ENCODE assay signal across 8 cellular contexts in the genomic region with DNA sequence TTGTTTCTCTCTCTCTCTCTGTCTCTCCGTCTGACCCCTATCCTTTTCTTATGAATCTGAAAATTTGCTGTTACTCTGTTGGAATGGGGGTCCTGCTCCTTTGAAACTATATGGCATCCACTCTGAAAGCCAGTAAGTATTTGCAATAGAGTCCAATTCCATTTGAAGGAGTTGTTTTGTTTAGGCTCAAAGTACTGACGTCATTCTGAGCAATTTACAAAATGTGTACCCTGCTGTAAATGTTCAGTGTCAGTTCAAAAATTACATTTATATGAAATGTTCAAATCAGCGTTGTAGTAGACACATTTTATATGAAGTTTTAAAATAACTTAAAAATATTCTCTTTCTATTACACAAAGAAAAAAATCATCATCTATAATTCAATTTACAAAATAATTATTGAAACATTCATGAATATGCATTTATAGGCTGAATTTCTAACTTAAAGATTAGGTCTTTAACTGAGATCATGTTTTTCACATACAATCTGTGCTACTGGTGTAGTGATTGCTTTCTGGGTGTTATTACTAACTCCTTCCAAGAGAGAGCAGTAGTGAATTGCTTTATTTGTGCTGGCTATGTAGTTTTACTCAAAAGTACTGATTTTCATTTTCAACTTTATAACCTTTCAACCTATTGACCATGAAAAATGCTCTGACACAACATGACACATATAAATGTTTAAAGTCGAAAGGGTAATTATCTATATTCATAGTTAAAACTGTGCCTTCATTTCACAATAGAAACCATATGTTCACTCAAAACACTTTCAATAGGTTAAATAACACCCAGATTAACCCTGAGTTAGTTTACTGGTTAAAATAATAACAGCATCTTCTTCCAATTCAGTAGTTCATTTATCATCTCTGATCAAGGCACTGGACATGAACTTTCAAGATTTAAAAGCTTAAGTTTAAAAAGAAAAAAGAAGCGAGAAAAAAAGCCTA.
A peak's percentile ranks its signal among the peaks of the same experiment; 100 is the strongest.
DNase-seq lines count a peak whose midpoint lies in the region; ATAC-seq, FAIRE-seq and TF ChIP-seq lines count a peak whose summit lies in the region.

No MANE protein-coding gene starts in this region.

- CTCF ChIA-PET in A673 (lab: Charles Lee) (no interaction called here), SK-N-SH (lab: Yijun Ruan, JAX) (interaction anchor here (0.6 to 1.7 kb wide), 9 partner anchors 10 to 954 kb away, joined by 3 to 4 read pairs (median 3); no protein-coding TSS in a partner anchor)

- H2AFZ ChIP-seq in SK-N-SH (ENCODE audit: low read depth): peak overlapping the region; percentile 45

- no peaks in the 10 kb centered on the region for H3K79me2 ChIP-seq in SK-N-SH (ENCODE audit: insufficient read depth)

- in situ Hi-C loops in GM13977 (cut with MboI; ENCODE audit: low pct_unique_long_range_greater_than_20kb, low sequenced_read_pairs, unreplicated experiment): no loop called here

- H4K20me1 ChIP-seq in SK-N-SH (ENCODE audit: insufficient read depth): no peaks in the 10 kb centered on the region

- H3K9me3 ChIP-seq in A673 (ENCODE audit: low read depth, low read length, poor library complexity, severe bottlenecking): no peaks in the 10 kb centered on the region
- H3K9me3 ChIP-seq in SK-N-SH: no peaks in the 10 kb centered on the region
- no peaks in the 10 kb centered on the region for H3K9me3 ChIP-seq in kidney (ENCODE audit: control insufficient read depth in 1 of 2, low read length in 2 of 2)
- no peaks in the 10 kb centered on the region for H3K9me3 ChIP-seq in colonic mucosa

- no peak for TF ChIP-seq EP300 in SK-N-SH (IDR thresholded peaks at IDR 0.05; ENCODE audit: borderline replicate concordance in 1 of 2, low read depth in 1 of 2, low read length in 1 of 2)

- FAIRE-seq in kidney (lab: Jason Lieb, UNC): peak; percentile 70

- H3K4me3 ChIP-seq in A673 (ENCODE audit: low read depth, low read length, poor library complexity, severe bottlenecking) (no peak overlapping the region), SK-N-SH (ENCODE audit: low read depth in 2 of 2, low read length in 1 of 2) (no peak overlapping the region), kidney (ENCODE audit: low read length in 2 of 2) (no peak overlapping the region), colonic mucosa (no peak overlapping the region)

- H3K36me3 ChIP-seq in A673 (ENCODE audit: insufficient read depth, low read length, poor library complexity, severe bottlenecking): no peaks in the 10 kb centered on the region
- no peaks in the 10 kb centered on the region for H3K36me3 ChIP-seq in SK-N-SH (replicated peaks in 1 of 2; ENCODE audit: control insufficient read depth in 1 of 2, insufficient read depth in 2 of 2, low read length in 1 of 2)
- no peaks in the 10 kb centered on the region for H3K36me3 ChIP-seq in kidney (ENCODE audit: control insufficient read depth in 1 of 2, insufficient read depth in 2 of 2, low read length in 2 of 2)
- no peaks in the 10 kb centered on the region for H3K36me3 ChIP-seq in colonic mucosa

- intact Hi-C loops in A673 (cut with micrococcal nuclease; ENCODE audit: unreplicated experiment) (loop anchor here (2.0 to 10.0 kb wide), 5 partner anchors 93 to 955 kb away; no protein-coding TSS in a partner anchor), kidney (cut with DNase I) (no loop called here), colonic mucosa (cut with DNase I) (no loop called here)

- POLR2A ChIA-PET in A673 (lab: Charles Lee; ENCODE audit: low non-redundant PET): no interaction called here
- POLR2A ChIA-PET in SK-N-SH (lab: Yijun Ruan, JAX): no interaction called here

- 46% methylated on average over 5 of the region's 5 CpGs for WGBS in SK-N-SH (ENCODE audit: low lambda C conversion rate)

- BruUV-seq in A673 (replicated peaks; lab: Mats Ljungman, UMichigan): no TSS peak

- H3K4me1 ChIP-seq in A673 (ENCODE audit: insufficient read depth, low read length, poor library complexity, severe bottlenecking) (peaks cover 36% of the 10 kb centered on the region), SK-N-SH (ENCODE audit: control insufficient read depth in 1 of 2, insufficient read depth in 2 of 2, low read depth in 1 of 2, low read length in 1 of 2) (peaks cover 0 to 17% of the 10 kb centered on the region in 2 experiments; a peak in 2 of 4 replicates), kidney (ENCODE audit: control insufficient read depth in 1 of 2, insufficient read depth in 1 of 2, low read depth in 1 of 2, low read length in 2 of 2) (no peaks in the 10 kb centered on the region), colonic mucosa (no peaks in the 10 kb centered on the region)

- ATAC-seq in HG03139 (IDR thresholded peaks at IDR 0.05; ENCODE audit: unreplicated experiment): peak; percentile 58

- H3K27me3 ChIP-seq in A673 (replicated peaks; ENCODE audit: insufficient read depth, low read depth, low read length, poor library complexity) (no peaks in the 10 kb centered on the region), SK-N-SH (ENCODE audit: insufficient read depth) (no peaks in the 10 kb centered on the region), colonic mucosa (no peaks in the 10 kb centered on the region)

- H3K9ac ChIP-seq in SK-N-SH (no peak overlapping the region), kidney (ENCODE audit: low read length in 2 of 2) (no peak overlapping the region), colonic mucosa (ENCODE audit: low read depth in 2 of 2, low read length in 2 of 2) (no peak overlapping the region)

- no peak overlapping the region for H3K27ac ChIP-seq in A673 (ENCODE audit: low read depth, low read length, poor library complexity, severe bottlenecking)
- H3K27ac ChIP-seq in SK-N-SH (ENCODE audit: low read depth in 2 of 2, low read length in 1 of 2): peak overlapping the region in 1 of 2 experiments; percentile 29; a peak in 1 of 4 replicates
- H3K27ac ChIP-seq in kidney (ENCODE audit: low read depth in 2 of 2, low read length in 2 of 2): no peak overlapping the region
- H3K27ac ChIP-seq in colonic mucosa: no peak overlapping the region

- H3F3A ChIP-seq in SK-N-SH (replicated peaks; ENCODE audit: insufficient read depth): no peaks in the 10 kb centered on the region

- peak; percentile 80 for TF ChIP-seq CTCF in A673 (conservative IDR thresholded peaks at IDR 0.05; ENCODE audit: low read depth, low read length)
- peak; percentile 45 for TF ChIP-seq CTCF in GM13977 (IDR thresholded peaks at IDR 0.05; ENCODE audit: extremely low read depth, insufficient read depth, missing control alignments)
- peak; percentile 77 for TF ChIP-seq CTCF in SK-N-SH (IDR thresholded peaks at IDR 0.05)
- peak; percentile 24 for TF ChIP-seq CTCF in kidney (IDR thresholded peaks at IDR 0.05; ENCODE audit: borderline replicate concordance, extremely low read depth, insufficient read depth)
- no peak for TF ChIP-seq CTCF in colonic mucosa (IDR thresholded peaks at IDR 0.05)

- no peak overlapping the region for H3K4me2 ChIP-seq in SK-N-SH

- no peaks in the 10 kb centered on the region for H3K9me2 ChIP-seq in SK-N-SH

- peak; percentile 86 for TF ChIP-seq RAD21 in SK-N-SH (IDR thresholded peaks at IDR 0.05; ENCODE audit: low read length)

- DNase-seq in A673 (ENCODE audit: low spot score) (peak; percentile 68), GM13977 (ENCODE audit: low spot score) (peak; percentile 60), SK-N-SH (peak; percentile 58), kidney (no peak), cerebellar nuclear complex (lab: John Stamatoyannopoulos, UW) (no peak), activated T-cell treated with anti-CD3 and anti-CD28 coated beads for 4 hours (no peak), colonic mucosa (no peak)

TF ChIP-seq in SK-N-SH, 30 proteins besides CTCF, POLR2A, EP300 and RAD21:
- TF ChIP-seq SMC3 (IDR thresholded peaks at IDR 0.05; ENCODE audit: low read depth, low read length): peak; percentile 52
- no peak for TF ChIP-seq TAF1 (IDR thresholded peaks at IDR 0.05; ENCODE audit: borderline replicate concordance, low read depth, low read length)

Comparison
In these comparisons a context has a peak if more than half of its experiments do, and no peak if none do; other contexts are left out.
1. DNase-seq: peak in A673 (single experiment), GM13977 (single experiment) and SK-N-SH (single experiment); none in kidney (single experiment), cerebellar nuclear complex (0 of 2), activated T-cell treated with anti-CD3 and anti-CD28 coated beads for 4 hours (single experiment) and colonic mucosa (single experiment).